In genomic region chr1:162145966-162146696, GRCh38 we compare ENCODE assay signal across 16 cellular contexts.
DNase-seq lines count a peak whose midpoint lies in the region; ATAC-seq and TF ChIP-seq lines count a peak whose summit lies in the region.
"Had no signal": no experiment of that assay in that cellular context is flagged by ENCODE, and none has a peak within 500 bp of the region (broad histone marks: within the 10 kb centered on the region; RNA-seq: fewer than 3 reads in every experiment).

No MANE protein-coding gene starts in this region.

- peaks cover 4% of the 10 kb centered on the region for H3K9me3 Mint-ChIP-seq in activated CD4-positive, alpha-beta memory T cell treated with anti-CD3 and anti-CD28 coated beads for 36 hours
- H3K9me3 Mint-ChIP-seq in natural killer cell: no peaks in the 10 kb centered on the region
- H3K9me3 Mint-ChIP-seq: activated B cell treated with CpG ODN at 0.5 μM for 24 hours; activated naive CD4-positive, alpha-beta T cell treated with anti-CD3 and anti-CD28 coated beads, Interleukin-2, amount 50 U/mL, for 24 hours had no signal

- H3K27ac ChIP-seq in HUES48 (ENCODE audit: low read depth, low read length): peak overlapping the region; percentile 94
- peak overlapping the region; percentile 47 for H3K27ac ChIP-seq in SJCRH30
- H3K27ac ChIP-seq: C4-2B, testis had no signal

- intact Hi-C loops in activated CD4-positive, alpha-beta memory T cell treated with anti-CD3 and anti-CD28 coated beads for 36 hours (cut with micrococcal nuclease): no loop called here
- intact Hi-C loops in natural killer cell (cut with micrococcal nuclease): no loop called here

- H3K27ac Mint-ChIP-seq in activated CD4-positive, alpha-beta memory T cell treated with anti-CD3 and anti-CD28 coated beads for 36 hours: no peak overlapping the region
- no peak overlapping the region for H3K27ac Mint-ChIP-seq in natural killer cell
- H3K27ac Mint-ChIP-seq: activated B cell treated with CpG ODN at 0.5 μM for 24 hours; activated CD8-positive, alpha-beta memory T cell treated with anti-CD3 and anti-CD28 coated beads, Interleukin-2, amount 10 ng/mL, durations not matched to agents 7 days and 5 days; activated naive CD4-positive, alpha-beta T cell treated with anti-CD3 and anti-CD28 coated beads, Interleukin-2, amount 50 U/mL, for 24 hours had no signal

- peaks cover 18% of the 10 kb centered on the region for H3K27me3 Mint-ChIP-seq in activated CD4-positive, alpha-beta memory T cell treated with anti-CD3 and anti-CD28 coated beads for 36 hours
- peaks cover 22 to 24% of the 10 kb centered on the region in 2 donors for H3K27me3 Mint-ChIP-seq in natural killer cell (ENCODE audit: low read depth in 2 of 2)

- ATAC-seq in HG02571 (IDR thresholded peaks at IDR 0.05; ENCODE audit: unreplicated experiment) (no peak), natural killer cell (no peak)
- ATAC-seq: activated CD8-positive, alpha-beta memory T cell treated with anti-CD3 and anti-CD28 coated beads, Interleukin-2, amount 10 ng/mL, durations not matched to agents 7 days and 5 days had no signal

- no peaks in the 10 kb centered on the region for H3K36me3 Mint-ChIP-seq in activated CD4-positive, alpha-beta memory T cell treated with anti-CD3 and anti-CD28 coated beads for 36 hours
- no peaks in the 10 kb centered on the region for H3K36me3 Mint-ChIP-seq in natural killer cell
- H3K36me3 Mint-ChIP-seq: activated CD8-positive, alpha-beta memory T cell treated with anti-CD3 and anti-CD28 coated beads, Interleukin-2, amount 10 ng/mL, durations not matched to agents 7 days and 5 days; activated naive CD4-positive, alpha-beta T cell treated with anti-CD3 and anti-CD28 coated beads, Interleukin-2, amount 50 U/mL, for 24 hours had no signal

- DNase-seq in D341Med (ENCODE audit: low spot score) (peak; percentile 86), SJCRH30 (peak; percentile 35 to 58), islet precursor cell (peak; percentile 56), natural killer cell (no peak)
- DNase-seq in activated CD8-positive, alpha-beta memory T cell treated with anti-CD3 and anti-CD28 coated beads, Interleukin-2, amount 50 U/mL, for 4 hours: no peak
- no peak for DNase-seq in activated CD4-positive, alpha-beta memory T cell treated with anti-CD3 and anti-CD28 coated beads for 36 hours
- DNase-seq: activated B cell treated with CpG ODN at 0.5 μM for 24 hours; activated CD8-positive, alpha-beta memory T cell treated with anti-CD3 and anti-CD28 coated beads, Interleukin-2, amount 10 ng/mL, durations not matched to agents 7 days and 5 days; DND-41; OCI-M1; SW 1271; testis had no signal

- H3K4me1 ChIP-seq in HUES48 (ENCODE audit: control insufficient read depth, insufficient read depth, low read length): peaks cover 63% of the 10 kb centered on the region
- H3K4me1 ChIP-seq in SJCRH30: peaks cover 49% of the 10 kb centered on the region

- POLR2A ChIA-PET in activated CD4-positive, alpha-beta memory T cell treated with anti-CD3 and anti-CD28 coated beads for 36 hours (lab: Charles Lee): no interaction called here

- H3K36me3 ChIP-seq in HUES48 (ENCODE audit: control insufficient read depth, insufficient read depth, low read length) (no peaks in the 10 kb centered on the region), SJCRH30 (no peaks in the 10 kb centered on the region)

- 0 out of 2 replicates have a peak overlapping the region, but pooled peaks have one; percentile 47 for H3K4me3 ChIP-seq in HUES48 (ENCODE audit: low read depth, low read length)
- H3K4me3 ChIP-seq in SJCRH30: peak overlapping the region; percentile 2
- H3K4me3 ChIP-seq: testis had no signal

- TF ChIP-seq CTCF in natural killer cell (IDR thresholded peaks at IDR 0.05): no peak

- H3K4me1 Mint-ChIP-seq in activated CD4-positive, alpha-beta memory T cell treated with anti-CD3 and anti-CD28 coated beads for 36 hours (ENCODE audit: low read depth): no peaks in the 10 kb centered on the region
- H3K4me1 Mint-ChIP-seq in natural killer cell: peaks cover 0 to 5% of the 10 kb centered on the region in 2 donors
- H3K4me1 Mint-ChIP-seq: activated B cell treated with CpG ODN at 0.5 μM for 24 hours; activated CD8-positive, alpha-beta memory T cell treated with anti-CD3 and anti-CD28 coated beads, Interleukin-2, amount 10 ng/mL, durations not matched to agents 7 days and 5 days; activated naive CD4-positive, alpha-beta T cell treated with anti-CD3 and anti-CD28 coated beads, Interleukin-2, amount 50 U/mL, for 24 hours had no signal

- H3K9me3 ChIP-seq in HUES48 (ENCODE audit: control insufficient read depth, insufficient read depth, low read length) (no peaks in the 10 kb centered on the region), SJCRH30 (replicated peaks) (no peaks in the 10 kb centered on the region)
- H3K9me3 ChIP-seq: testis had no signal

- peak overlapping the region; percentile 55 for H3K9ac ChIP-seq in HUES48 (ENCODE audit: low read depth, low read length)

- no peak overlapping the region for H3K4me3 Mint-ChIP-seq in activated CD4-positive, alpha-beta memory T cell treated with anti-CD3 and anti-CD28 coated beads for 36 hours
- H3K4me3 Mint-ChIP-seq in natural killer cell: no peak overlapping the region
- H3K4me3 Mint-ChIP-seq: activated B cell treated with CpG ODN at 0.5 μM for 24 hours; activated CD8-positive, alpha-beta memory T cell treated with anti-CD3 and anti-CD28 coated beads, Interleukin-2, amount 10 ng/mL, durations not matched to agents 7 days and 5 days; activated naive CD4-positive, alpha-beta T cell treated with anti-CD3 and anti-CD28 coated beads, Interleukin-2, amount 50 U/mL, for 24 hours had no signal

- H3K27me3 ChIP-seq in HUES48 (ENCODE audit: control insufficient read depth, insufficient read depth, low read length): peaks cover 10% of the 10 kb centered on the region; the same call in 1 of the 2 replicates
- no peaks in the 10 kb centered on the region for H3K27me3 ChIP-seq in SJCRH30
- H3K27me3 ChIP-seq: testis had no signal

- CTCF ChIA-PET in activated CD4-positive, alpha-beta memory T cell treated with anti-CD3 and anti-CD28 coated beads for 36 hours (lab: Charles Lee): no interaction called here

Comparison
In these comparisons a context has a peak if more than half of its experiments do, and no peak if none do; other contexts are left out.
1. DNase-seq: peak in D341Med (single experiment), SJCRH30 (2 of 2) and islet precursor cell (single experiment); none in activated CD8-positive, alpha-beta memory T cell treated with anti-CD3 and anti-CD28 coated beads, Interleukin-2, amount 50 U/mL, for 4 hours (single experiment), activated CD4-positive, alpha-beta memory T cell treated with anti-CD3 and anti-CD28 coated beads for 36 hours (single experiment) and natural killer cell (single experiment).